Comparison of ENCODE assay signal across 8 cellular contexts in genomic region chr18:805008-805754, GRCh38. TPM values are rescaled to one million over a fixed set of nuclear protein-coding genes. Genes with fewer than 3 reads are reported as not detected.
DNase-seq lines count a peak whose midpoint lies in the region; ATAC-seq, FAIRE-seq and TF ChIP-seq lines count a peak whose summit lies in the region.

No MANE protein-coding gene starts in this region.

- H3K27me3 ChIP-seq in K562 (ENCODE audit: control insufficient read depth in 2 of 2, insufficient read depth in 2 of 2, low read length in 2 of 2) = no peaks in the 10 kb centered on the region

- ATAC-seq in activated CD8-positive, alpha-beta memory T cell treated with anti-CD3 and anti-CD28 coated beads, Interleukin-2, amount 10 ng/mL, durations not matched to agents 7 days and 5 days = peak; percentile 64
- ATAC-seq in HG02885 (IDR thresholded peaks at IDR 0.05; ENCODE audit: poor library complexity, unreplicated experiment) = peak; percentile 56
- ATAC-seq in K562 = peak; percentile 20
- ATAC-seq in stimulated activated naive CD8-positive, alpha-beta T cell treated with anti-CD3 and anti-CD28 coated beads, Interleukin-15, amount 100 ng/mL, for 72 hours = peak; percentile 43

- H3K9me3 Mint-ChIP-seq in activated CD8-positive, alpha-beta memory T cell treated with anti-CD3 and anti-CD28 coated beads, Interleukin-2, amount 10 ng/mL, durations not matched to agents 7 days and 5 days (ENCODE audit: low read depth) = no peaks in the 10 kb centered on the region
- H3K9me3 Mint-ChIP-seq in stimulated activated naive CD8-positive, alpha-beta T cell treated with anti-CD3 and anti-CD28 coated beads, Interleukin-15, amount 100 ng/mL, for 72 hours = no peaks in the 10 kb centered on the region

- WGBS in K562 (ENCODE audit: insufficient coverage, low coverage, missing lambda C conversion rate) = 37% methylated on average over 5 of the region's 5 CpGs

- CTCF ChIA-PET in activated CD8-positive, alpha-beta memory T cell treated with anti-CD3 and anti-CD28 coated beads, Interleukin-2, amount 10 ng/mL, durations not matched to agents 7 days and 5 days (lab: Charles Lee) = interaction anchor here (0.7 to 3.4 kb wide), 6 partner anchors 8 to 66 kb away, joined by 3 to 18 read pairs (median 3); no protein-coding TSS in a partner anchor
- CTCF ChIA-PET in K562 (lab: Yijun Ruan, JAX; ENCODE audit: low intra/inter-chr PET ratio) = no interaction called here

- TF ChIP-seq POLR2A in K562 (conservative IDR thresholded peaks at IDR 0.05) = no peak

- intact Hi-C loops in K562 (cut with micrococcal nuclease) = no loop called here

- peaks cover 35% of the 10 kb centered on the region for H4K20me1 ChIP-seq in K562 (replicated peaks; ENCODE audit: control insufficient read depth, insufficient read depth, low read length)

- H3K4me1 Mint-ChIP-seq in activated CD8-positive, alpha-beta memory T cell treated with anti-CD3 and anti-CD28 coated beads, Interleukin-2, amount 10 ng/mL, durations not matched to agents 7 days and 5 days = peaks cover 61% of the 10 kb centered on the region
- H3K4me1 Mint-ChIP-seq in stimulated activated naive CD8-positive, alpha-beta T cell treated with anti-CD3 and anti-CD28 coated beads, Interleukin-15, amount 100 ng/mL, for 72 hours = peaks cover 86% of the 10 kb centered on the region

- H3K4me2 ChIP-seq in K562 (ENCODE audit: insufficient read depth, low read length) = peak overlapping the region; percentile 50

- peak overlapping the region; percentile 88 for H3K27ac Mint-ChIP-seq in activated CD8-positive, alpha-beta memory T cell treated with anti-CD3 and anti-CD28 coated beads, Interleukin-2, amount 10 ng/mL, durations not matched to agents 7 days and 5 days
- H3K27ac Mint-ChIP-seq in stimulated activated naive CD8-positive, alpha-beta T cell treated with anti-CD3 and anti-CD28 coated beads, Interleukin-15, amount 100 ng/mL, for 72 hours = peak overlapping the region in 1 of 2 donors; percentile 46

- no peaks in the 10 kb centered on the region for H3K9me1 ChIP-seq in K562 (ENCODE audit: control insufficient read depth, insufficient read depth, low read length)

- no peak for TF ChIP-seq RAD21 in K562 (CRISPR knock-in tag; conservative IDR thresholded peaks at IDR 0.05 in 1 of 2, IDR thresholded peaks at IDR 0.05 in 1 of 2)

- BruUV-seq in K562 (replicated peaks; lab: Mats Ljungman, UMichigan) = no TSS peak

- H3K27me3 Mint-ChIP-seq in activated CD8-positive, alpha-beta memory T cell treated with anti-CD3 and anti-CD28 coated beads, Interleukin-2, amount 10 ng/mL, durations not matched to agents 7 days and 5 days = no peaks in the 10 kb centered on the region
- H3K27me3 Mint-ChIP-seq in stimulated activated naive CD8-positive, alpha-beta T cell treated with anti-CD3 and anti-CD28 coated beads, Interleukin-15, amount 100 ng/mL, for 72 hours = no peaks in the 10 kb centered on the region

- in situ Hi-C loops in K562 (cut with MboI) = no loop called here

- H3K9ac ChIP-seq in K562 (ENCODE audit: insufficient read depth in 1 of 2, low read depth in 2 of 2, low read length in 2 of 2) = peak overlapping the region in 1 of 2 experiments; percentile 53; a peak in 2 of 4 replicates

- no peak for TF ChIP-seq CTCF in K562 (IDR thresholded peaks at IDR 0.05 in 2 of 3, conservative IDR thresholded peaks at IDR 0.05 in 1 of 3; ENCODE audit: insufficient read depth in 2 of 3, low read depth in 1 of 3, low read length in 3 of 3)

- peaks cover 99% of the 10 kb centered on the region for H3K79me2 ChIP-seq in K562 (ENCODE audit: control insufficient read depth, insufficient read depth, low read length)

- H3K36me3 ChIP-seq in K562 (ENCODE audit: control insufficient read depth, insufficient read depth, low read length) = peaks cover 42% of the 10 kb centered on the region

- no peak for DNase-seq in activated CD8-positive, alpha-beta memory T cell treated with anti-CD3 and anti-CD28 coated beads, Interleukin-2, amount 10 ng/mL, durations not matched to agents 7 days and 5 days
- DNase-seq in activated CD8-positive, alpha-beta memory T cell treated with anti-CD3 and anti-CD28 coated beads, Interleukin-2, amount 50 U/mL, for 48 hours = no peak
- peak in 1 of 4 experiments; percentile 10 for DNase-seq in K562 (ENCODE audit: extremely low read depth in 1 of 4, low spot score in 3 of 4)
- DNase-seq in stimulated activated naive CD8-positive, alpha-beta T cell treated with anti-CD3 and anti-CD28 coated beads, Interleukin-15, amount 100 ng/mL, for 72 hours = no peak
- DNase-seq in NCI-H1048 (lab: John Stamatoyannopoulos, UW) = no peak
- DNase-seq in GM19240 (ENCODE audit: insufficient read length, low spot score) = no peak
- DNase-seq in foreskin melanocyte = no peak

- peak overlapping the region; percentile 69 for H3K4me3 Mint-ChIP-seq in activated CD8-positive, alpha-beta memory T cell treated with anti-CD3 and anti-CD28 coated beads, Interleukin-2, amount 10 ng/mL, durations not matched to agents 7 days and 5 days
- H3K4me3 Mint-ChIP-seq in stimulated activated naive CD8-positive, alpha-beta T cell treated with anti-CD3 and anti-CD28 coated beads, Interleukin-15, amount 100 ng/mL, for 72 hours = peak overlapping the region; percentile 60 to 77

- H3K4me3 ChIP-seq in K562 = peak overlapping the region; percentile 12; the same call in 1 of the 2 replicates

- H3K27ac ChIP-seq in K562 (ENCODE audit: extremely low read depth, low read depth, low read length) = peak overlapping the region; percentile 58; the same call in 2 of the 3 replicates

- peaks cover 15 to 40% of the 10 kb centered on the region in 2 experiments; a peak in 3 of 5 replicates for H3K4me1 ChIP-seq in K562 (replicated peaks in 1 of 2; ENCODE audit: control insufficient read depth in 2 of 2, insufficient read depth in 2 of 2, low read length in 2 of 2)

- POLR2A ChIA-PET in K562 (lab: Yijun Ruan, JAX) = interaction anchor here (1.4 to 2.1 kb wide), 5 partner anchors 8 to 33 kb away, joined by 4 to 11 read pairs (median 5); no protein-coding TSS in a partner anchor

- FAIRE-seq in K562 (lab: Jason Lieb, UNC) = no peak

- H3K36me3 Mint-ChIP-seq in activated CD8-positive, alpha-beta memory T cell treated with anti-CD3 and anti-CD28 coated beads, Interleukin-2, amount 10 ng/mL, durations not matched to agents 7 days and 5 days = peaks cover 12% of the 10 kb centered on the region

- no peak for TF ChIP-seq EP300 in K562 (IDR thresholded peaks at IDR 0.05; ENCODE audit: low read length)

- no peaks in the 10 kb centered on the region for H3K9me3 ChIP-seq in K562 (replicated peaks; ENCODE audit: control insufficient read depth, insufficient read depth, low read depth, low read length)

- H2AFZ ChIP-seq in K562 (ENCODE audit: low read depth, low read length) = no peak overlapping the region

TF ChIP-seq in K562, 482 proteins besides CTCF, POLR2A, EP300 and RAD21 (continues in another document):
- TF ChIP-seq HDAC2 (IDR thresholded peaks at IDR 0.05) (no peak), POLR2H (tag; IDR thresholded peaks at IDR 0.05; ENCODE audit: low read depth) (0 out of 2 replicates have a peak, but pooled peaks have one; percentile 4), KAT7 (CRISPR knock-in tag; IDR thresholded peaks at IDR 0.05; ENCODE audit: borderline replicate concordance) (0 out of 2 replicates have a peak, but pooled peaks have one; percentile 51), GABPB2 (CRISPR knock-in tag; conservative IDR thresholded peaks at IDR 0.05) (no peak), HMG20A (CRISPR knock-in tag; conservative IDR thresholded peaks at IDR 0.05) (no peak), HCFC1 (IDR thresholded peaks at IDR 0.05; ENCODE audit: low read depth, low read length) (no peak), RAD51 (IDR thresholded peaks at IDR 0.05; ENCODE audit: borderline replicate concordance, low read depth) (no peak), MEF2A (IDR thresholded peaks at IDR 0.05; ENCODE audit: control insufficient read depth, low read depth, low read length) (no peak), SAP30 (IDR thresholded peaks at IDR 0.05; ENCODE audit: borderline replicate concordance, insufficient read depth, low read depth, low read length, poor library complexity, severe bottlenecking) (no peak)
- TF ChIP-seq, protein P1, sequence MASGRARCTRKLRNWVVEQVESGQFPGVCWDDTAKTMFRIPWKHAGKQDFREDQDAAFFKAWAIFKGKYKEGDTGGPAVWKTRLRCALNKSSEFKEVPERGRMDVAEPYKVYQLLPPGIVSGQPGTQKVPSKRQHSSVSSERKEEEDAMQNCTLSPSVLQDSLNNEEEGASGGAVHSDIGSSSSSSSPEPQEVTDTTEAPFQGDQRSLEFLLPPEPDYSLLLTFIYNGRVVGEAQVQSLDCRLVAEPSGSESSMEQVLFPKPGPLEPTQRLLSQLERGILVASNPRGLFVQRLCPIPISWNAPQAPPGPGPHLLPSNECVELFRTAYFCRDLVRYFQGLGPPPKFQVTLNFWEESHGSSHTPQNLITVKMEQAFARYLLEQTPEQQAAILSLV (tag; IDR thresholded peaks at IDR 0.05) = no peak

RNA-seq across cellular contexts. Expression of gene YES1, which starts 6.9 kb away (rescaled TPM):
- 10 to 100 TPM; 12.1 to 12.5 TPM for total RNA-seq in activated CD8-positive, alpha-beta memory T cell treated with anti-CD3 and anti-CD28 coated beads, Interleukin-2, amount 10 ng/mL, durations not matched to agents 7 days and 5 days
- 86.2 and 96.5 TPM in 2 replicates for total RNA-seq in K562 (2011; cell fraction: chromatin; rRNA removed; ENCODE audit: low replicate concordance)
- total RNA-seq in K562 (2011; cell fraction: nucleolus; rRNA removed) = 21.8 and 24.5 TPM in 2 replicates
- total RNA-seq in K562 (2011; cell fraction: nucleoplasm; rRNA removed) = 46.6 and 65.3 TPM in 2 replicates
- total RNA-seq in K562 (2014; rRNA removed) (61.9 and 108 TPM in 2 replicates), K562 (2014; rRNA removed; fragmentation: Illumina TruSeq; extraction: Trizol) (115 and 149 TPM in 2 replicates), K562 (2015; rRNA removed; fragmentation: Illumina TruSeq; extraction: Trizol) (75.4 and 77.7 TPM in 2 replicates), K562 (2021) (90.6 and 99.4 TPM in 2 replicates)
- polyA plus RNA-seq in K562 (2011; rRNA removed) (54.6 and 59.9 TPM in 2 replicates), K562 (2014; fragmentation: Illumina TruSeq; extraction: Trizol) (70.6 and 78.9 TPM in 2 replicates), K562 (2014; fragmentation: Nextera tagmentation; extraction: Ambion mirVana) (10 to 100 TPM; 37.2 to 54.6 TPM), K562 (2014; rRNA removed) (77.8 and 112 TPM in 2 replicates)
- polyA plus RNA-seq in K562 (2011; cell fraction: cytosol; rRNA removed) = 31.2 and 49.4 TPM in 2 replicates
- 22.9 and 25.6 TPM in 2 replicates for polyA plus RNA-seq in K562 (2011; cell fraction: nucleus; rRNA removed)
- polyA plus RNA-seq in K562 (2012) = 42.1 and 45.3 TPM in 2 replicates
- 72.0 and 108 TPM in 2 replicates for polyA minus RNA-seq in K562 (2011; rRNA and poly(A)+ RNA removed)
- polyA minus RNA-seq in K562 (2011; cell fraction: cytosol; rRNA and poly(A)+ RNA removed) = 50.5 and 77.5 TPM in 2 replicates
- 17.6 and 34.7 TPM in 2 replicates for polyA minus RNA-seq in K562 (2011; cell fraction: nucleus; rRNA and poly(A)+ RNA removed)
